ENCODE assay signal across 12 cellular contexts in the genomic region with DNA sequence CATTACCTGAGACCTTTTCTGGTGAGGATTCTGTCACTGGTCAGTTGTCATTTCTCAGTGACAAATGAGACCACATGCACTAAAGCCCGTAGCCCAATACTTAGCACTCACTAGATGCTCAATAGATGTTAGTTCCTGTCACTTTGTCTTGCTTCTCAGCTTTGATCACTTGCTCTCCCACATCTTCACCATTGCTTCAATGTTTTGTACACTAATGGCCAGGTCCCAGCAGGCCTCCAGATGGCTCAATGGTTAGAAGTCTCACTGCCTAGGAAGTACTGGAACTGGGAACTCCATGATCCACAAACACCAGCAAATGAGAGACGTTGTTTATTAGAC.
DNase-seq lines count a peak whose midpoint lies in the region; ATAC-seq, FAIRE-seq and TF ChIP-seq lines count a peak whose summit lies in the region.
"Had no signal": no experiment of that assay in that cellular context is flagged by ENCODE, and none has a peak within 500 bp of the region (broad histone marks: within the 10 kb centered on the region; RNA-seq: fewer than 3 reads in every experiment).

No MANE protein-coding gene starts in this region.

- FAIRE-seq in GM12892 (lab: Jason Lieb, UNC), result no peak

- ATAC-seq in central memory CD8-positive, alpha-beta T cell (replicated peaks; ENCODE audit: extremely low read depth, poor library complexity, severe bottlenecking), result no peak

- intact Hi-C loops in PC-9 (cut with micrococcal nuclease; ENCODE audit: unreplicated experiment), result loop anchor here (1.0 to 10.0 kb wide), 3 partner anchors 472 to 702 kb away; no protein-coding TSS in a partner anchor
- intact Hi-C loops in spleen (cut with DNase I; ENCODE audit: low total_unique reads), result no loop called here

- peaks cover 5% of the 10 kb centered on the region for H3K9me3 Mint-ChIP-seq in central memory CD8-positive, alpha-beta T cell
- H3K9me3 Mint-ChIP-seq: H9 had no signal

- peak; percentile 35 for DNase-seq in activated CD4-positive, alpha-beta T cell treated with anti-CD3 and anti-CD28 coated beads for 48 hours
- DNase-seq in activated CD4-positive, alpha-beta T cell treated with anti-CD3 and anti-CD28 coated beads for 4 hours, result no peak
- no peak for DNase-seq in PC-9
- DNase-seq in central memory CD8-positive, alpha-beta T cell (ENCODE audit: low spot score in 2 of 2), result no peak
- DNase-seq in spleen, result no peak
- no peak for DNase-seq in cerebellar cortex (ENCODE audit: low spot score)
- no peak for DNase-seq in Kasumi-1 (lab: John Stamatoyannopoulos, UW)
- no peak for DNase-seq in GM12892 (ENCODE audit: insufficient read length)
- DNase-seq: activated effector memory CD4-positive, alpha-beta T cell treated with Interleukin-2 at 50 U/mL for 16 hours; H9; NCI-H1092 treated with DMSO at 0.1 percent for 48 hours; NCI-H524 had no signal

- no TSS peak for BruUV-seq in PC-9 (replicated peaks; lab: Mats Ljungman, UMichigan)

- CTCF ChIA-PET in PC-9 (lab: Charles Lee), result no interaction called here

- H3K27me3 ChIP-seq in PC-9 (ENCODE audit: insufficient read depth, low read depth) (no peaks in the 10 kb centered on the region), spleen (replicated peaks in 1 of 7) (no peaks in the 10 kb centered on the region)

- 72 to 98% (median 82%) methylated on average over 2 of the region's 2 CpGs for WGBS in spleen, 5 donors

- H2AFZ ChIP-seq in PC-9, result no peak overlapping the region

- H3K27ac ChIP-seq in PC-9 (peak overlapping the region; percentile 100), spleen (peak overlapping the region in 7 of 8 donors; percentile 17 to 85 (median 69))

- H3K36me3 ChIP-seq in PC-9 (ENCODE audit: low read depth), result no peaks in the 10 kb centered on the region
- H3K36me3 ChIP-seq in spleen, result no peaks in the 10 kb centered on the region

- no peaks in the 10 kb centered on the region for H4K20me1 ChIP-seq in PC-9 (ENCODE audit: insufficient read depth)

- peak overlapping the region; percentile 32 for H3K4me3 ChIP-seq in PC-9
- peak overlapping the region in 1 of 8 donors; percentile 42 for H3K4me3 ChIP-seq in spleen

- peaks cover 31% of the 10 kb centered on the region for H3F3A ChIP-seq in PC-9 (ENCODE audit: insufficient read depth, low read depth)

- no peaks in the 10 kb centered on the region for H3K9me2 ChIP-seq in PC-9 (ENCODE audit: insufficient read depth)

- peaks cover 33% of the 10 kb centered on the region for H3K27me3 Mint-ChIP-seq in central memory CD8-positive, alpha-beta T cell

- peaks cover 5% of the 10 kb centered on the region; the same call in 1 of the 2 replicates for H3K9me3 ChIP-seq in PC-9 (ENCODE audit: insufficient read depth, low read depth)
- H3K9me3 ChIP-seq in spleen, result no peaks in the 10 kb centered on the region

- peak overlapping the region; percentile 74 for H3K4me2 ChIP-seq in PC-9

- no peak overlapping the region for H3K4me3 Mint-ChIP-seq in central memory CD8-positive, alpha-beta T cell
- H3K4me3 Mint-ChIP-seq: H9 had no signal

- H3K79me2 ChIP-seq in PC-9 (ENCODE audit: low read depth), result no peaks in the 10 kb centered on the region

- no peaks in the 10 kb centered on the region for H3K36me3 Mint-ChIP-seq in central memory CD8-positive, alpha-beta T cell (ENCODE audit: insufficient read depth)

- TF ChIP-seq POLR2A in spleen (IDR thresholded peaks at IDR 0.05) (no peak), GM12892 (IDR thresholded peaks at IDR 0.05; ENCODE audit: low read depth, low read length) (no peak)

- TF ChIP-seq CTCF in PC-9 (conservative IDR thresholded peaks at IDR 0.05) (no peak), spleen (IDR thresholded peaks at IDR 0.05 in 8 of 11, conservative IDR thresholded peaks at IDR 0.05 in 3 of 11) (no peak)

- H3K27ac Mint-ChIP-seq in central memory CD8-positive, alpha-beta T cell (ENCODE audit: low read depth), result peak overlapping the region; percentile 27
- H3K27ac Mint-ChIP-seq: H9 had no signal

- POLR2A ChIA-PET in PC-9 (lab: Charles Lee; ENCODE audit: unreplicated experiment), result interaction anchor here (0.5 to 1.2 kb wide), 2 partner anchors 10 to 20 kb away, joined by 3 to 4 read pairs; no protein-coding TSS in a partner anchor

- peaks cover 10% of the 10 kb centered on the region for H3K4me1 Mint-ChIP-seq in central memory CD8-positive, alpha-beta T cell

- H3K4me1 ChIP-seq in PC-9 (replicated peaks; ENCODE audit: insufficient read depth) (peaks cover 37% of the 10 kb centered on the region), spleen (peaks cover 0 to 33% (median 13%) of the 10 kb centered on the region in 6 donors)
